8 cellular contexts compared by ENCODE assay signal in genomic region chr6:33771342-33772113, GRCh38. TPM values are rescaled to one million over a fixed set of nuclear protein-coding genes. Genes with fewer than 3 reads are reported as not detected.
DNase-seq lines count a peak whose midpoint lies in the region; ATAC-seq and TF ChIP-seq lines count a peak whose summit lies in the region.

No MANE protein-coding gene starts in this region.

- peaks cover 41 to 48% (median 43%) of the 10 kb centered on the region in 11 experiments for H3K36me3 ChIP-seq in BLaER1 treated with 17β-estradiol and CSF1 and Interleukin-3, amounts not matched to agents 10 nM and 100 nM

- peaks cover 32 to 75% (median 44%) of the 10 kb centered on the region in 11 experiments for H4K20me1 ChIP-seq in BLaER1 treated with 17β-estradiol and CSF1 and Interleukin-3, amounts not matched to agents 10 nM and 100 nM

- CTCF ChIA-PET in HEK293T (lab: Yijun Ruan, JAX) = interaction anchor here (0.6 to 4.7 kb wide), 22 partner anchors 10 to 384 kb away, joined by 3 to 26 read pairs (median 3); partner anchors contain the start of gene UQCC2

- no peaks in the 10 kb centered on the region for H3K9me3 ChIP-seq in BLaER1 treated with 17β-estradiol and CSF1 and Interleukin-3, amounts not matched to agents 10 nM and 100 nM (replicated peaks in 1 of 11)

- no peaks in the 10 kb centered on the region for H3K27me3 ChIP-seq in BLaER1 treated with 17β-estradiol and CSF1 and Interleukin-3, amounts not matched to agents 10 nM and 100 nM

- DNase-seq in HEK293T (ENCODE audit: extremely low spot score) (peak; percentile 85), NOMO-1 treated with DMSO at 0.1 percent for 48 hours (lab: John Stamatoyannopoulos, UW; ENCODE audit: unreplicated experiment) (peak; percentile 57), activated T-cell treated with anti-CD3 and anti-CD28 coated beads for 48 hours (ENCODE audit: low read depth) (peak; percentile 66), myocyte (ENCODE audit: low read depth) (peak; percentile 87)
- DNase-seq in stimulated activated CD8-positive, alpha-beta memory T cell treated with anti-CD3 and anti-CD28 coated beads, Interleukin-7, amount 100 ng/mL, for 1 hour (ENCODE audit: low read depth in 2 of 2) = peak; percentile 23 to 31

- ATAC-seq in esophagus mucosa (peak; percentile 68), GM21447 (IDR thresholded peaks at IDR 0.05; ENCODE audit: unreplicated experiment) (no peak)

- H3K9ac ChIP-seq in BLaER1 treated with 17β-estradiol and CSF1 and Interleukin-3, amounts not matched to agents 10 nM and 100 nM = peak overlapping the region in 2 of 11 experiments; percentile 10 to 27; a peak in 5 of 22 replicates

- no peak overlapping the region for H3K27ac ChIP-seq in BLaER1 treated with 17β-estradiol and CSF1 and Interleukin-3, amounts not matched to agents 10 nM and 100 nM

- POLR2A ChIA-PET in HEK293T (lab: Yijun Ruan, JAX) = interaction anchor here (0.6 to 4.7 kb wide), 4 partner anchors 9 to 262 kb away, joined by 3 to 19 read pairs (median 8); partner anchors contain the start of genes LEMD2 and UQCC2

- peak overlapping the region in 10 of 11 experiments; percentile 5 to 62 (median 30); a peak in 12 of 22 replicates for H3K4me2 ChIP-seq in BLaER1 treated with 17β-estradiol and CSF1 and Interleukin-3, amounts not matched to agents 10 nM and 100 nM

- H3K4me1 ChIP-seq in BLaER1 treated with 17β-estradiol and CSF1 and Interleukin-3, amounts not matched to agents 10 nM and 100 nM = peaks cover 0 to 31% (median 14%) of the 10 kb centered on the region in 10 experiments; a peak in 14 of 20 replicates

- H3K4me3 ChIP-seq in BLaER1 treated with 17β-estradiol and CSF1 and Interleukin-3, amounts not matched to agents 10 nM and 100 nM = no peak overlapping the region

TF ChIP-seq in HEK293T, 16 proteins besides CTCF, POLR2A, EP300 and RAD21:
- TF ChIP-seq NFRKB (IDR thresholded peaks at IDR 0.05) = no peak
- no peak for TF ChIP-seq TARDBP (IDR thresholded peaks at IDR 0.05)
- TF ChIP-seq SUZ12 (IDR thresholded peaks at IDR 0.05) = no peak
- no peak for TF ChIP-seq L3MBTL2 (conservative IDR thresholded peaks at IDR 0.05)
- no peak for TF ChIP-seq CTBP1 (IDR thresholded peaks at IDR 0.05; ENCODE audit: borderline replicate concordance)
- no peak for TF ChIP-seq ZNF384 (IDR thresholded peaks at IDR 0.05)
- no peak for TF ChIP-seq PKNOX1 (IDR thresholded peaks at IDR 0.05)
- no peak for TF ChIP-seq BHLHE40 (IDR thresholded peaks at IDR 0.05; ENCODE audit: borderline replicate concordance)
- no peak for TF ChIP-seq FOXK2 (IDR thresholded peaks at IDR 0.05)
- no peak for TF ChIP-seq FOXA1 (IDR thresholded peaks at IDR 0.05)
- TF ChIP-seq FOXM1 (IDR thresholded peaks at IDR 0.05; ENCODE audit: borderline replicate concordance) = no peak
- no peak for TF ChIP-seq ARNT (IDR thresholded peaks at IDR 0.05)
- no peak for TF ChIP-seq HDGF (IDR thresholded peaks at IDR 0.05; ENCODE audit: borderline replicate concordance)
TF ChIP-seq in HEK293T: peak in this region for 0.

RNA-seq across cellular contexts. Expression of gene LEMD2, which starts 17.4 kb away (rescaled TPM):
- 36.4 TPM for total RNA-seq in esophagus mucosa
- total RNA-seq in myocyte = 51.9 and 53.8 TPM in 2 replicates
- 57.6 TPM for polyA plus RNA-seq in myocyte (2012)

RNA-seq across cellular contexts. Expression of gene IP6K3, which starts 24.8 kb away (rescaled TPM):
- total RNA-seq in esophagus mucosa (0.08 TPM), myocyte (70.3 and 72.6 TPM in 2 replicates)
- 40.7 TPM for polyA plus RNA-seq in myocyte (2012)

RNA-seq across cellular contexts. Expression of gene MLN, which starts 32.3 kb away (rescaled TPM):
- total RNA-seq in esophagus mucosa = not detected
- total RNA-seq in myocyte = not detected in 2 replicates
- polyA plus RNA-seq in myocyte (2012) = not detected

Comparison
In these comparisons a context has a peak if more than half of its experiments do, and no peak if none do; other contexts are left out.
1. DNase-seq: peak in every context shown above with its lines; median percentile 87 in myocyte; 85 in HEK293T; 66 in activated T-cell treated with anti-CD3 and anti-CD28 coated beads for 48 hours; 57 in NOMO-1 treated with DMSO at 0.1 percent for 48 hours; 27 in stimulated activated CD8-positive, alpha-beta memory T cell treated with anti-CD3 and anti-CD28 coated beads, Interleukin-7, amount 100 ng/mL, for 1 hour.
2. RNA of gene IP6K3, which starts 24.8 kb away (total RNA-seq): 70.3 to 72.6 TPM in myocyte; 0.08 TPM in esophagus mucosa (single experiment); every median in the first group is over 10 times any median in the second.